Comparison of ENCODE assay signal across 8 cellular contexts in the genomic region with DNA sequence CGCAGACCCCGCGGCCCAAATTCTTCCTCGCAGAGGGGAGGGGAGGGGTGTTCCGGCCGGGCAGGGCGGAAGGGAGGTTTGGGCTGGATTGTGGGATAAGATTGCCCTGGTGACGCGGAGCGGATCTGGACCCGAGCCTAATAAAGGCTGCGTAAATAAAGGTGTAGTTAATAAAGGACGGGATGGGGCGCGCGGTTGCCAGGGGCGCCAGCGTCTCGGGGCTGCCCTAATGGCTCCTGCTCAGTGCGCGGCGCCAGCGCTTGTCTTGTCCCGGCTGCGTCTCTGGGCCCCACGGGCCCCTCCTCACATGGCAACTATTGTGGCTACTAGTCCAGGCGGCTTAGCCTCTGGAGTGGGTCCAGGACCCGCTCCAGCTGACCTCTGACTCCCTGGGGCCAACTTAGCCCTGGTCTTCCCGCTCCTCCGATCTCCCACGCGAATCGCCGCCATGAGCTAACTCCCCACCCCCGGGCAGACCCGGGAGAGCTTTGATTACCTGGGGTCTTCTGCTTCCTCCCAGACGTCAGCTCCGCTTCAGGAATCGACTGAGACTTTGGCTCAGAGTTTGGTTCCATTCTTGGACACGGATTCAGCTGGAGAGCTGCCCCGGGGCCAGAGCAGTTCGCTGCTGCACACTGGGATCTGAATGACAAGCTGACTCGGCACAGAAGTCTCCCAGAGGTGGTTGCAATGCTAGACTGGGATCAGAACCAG. TPM values are rescaled to one million over a fixed set of nuclear protein-coding genes. Genes with fewer than 3 reads are reported as not detected.
DNase-seq lines count a peak whose midpoint lies in the region; ATAC-seq and TF ChIP-seq lines count a peak whose summit lies in the region.

No MANE protein-coding gene starts in this region.

- no peak for TF ChIP-seq CTCF in body of pancreas (IDR thresholded peaks at IDR 0.05)

- H3K4me1 ChIP-seq in body of pancreas: peaks cover 8% of the 10 kb centered on the region
- no peaks in the 10 kb centered on the region for H3K4me1 ChIP-seq in aorta (ENCODE audit: control insufficient read depth in 1 of 2, insufficient read depth in 2 of 2, low read length in 2 of 2)

- intact Hi-C loops in body of pancreas (cut with DNase I): loop anchor here (10.0 kb wide), 1 partner anchor 169 kb away; no protein-coding TSS in a partner anchor
- intact Hi-C loops in aorta (cut with DNase I): loop anchor here (5.0 to 10.0 kb wide), 3 partner anchors 167 to 218 kb away; a partner anchor contains a TSS

- H3K9me3 ChIP-seq in body of pancreas (peaks cover 0 to under 1% (median 0%) of the 10 kb centered on the region in 3 donors), aorta (ENCODE audit: control insufficient read depth, low read length) (no peaks in the 10 kb centered on the region)

- H3K36me3 ChIP-seq in body of pancreas (replicated peaks in 1 of 2; ENCODE audit: insufficient read depth in 1 of 2, low read depth in 2 of 2) (no peaks in the 10 kb centered on the region), aorta (ENCODE audit: control insufficient read depth in 1 of 2, insufficient read depth in 2 of 2, low read length in 1 of 2) (no peaks in the 10 kb centered on the region)

- ATAC-seq in body of pancreas: peak; percentile 69
- peak; percentile 72 for ATAC-seq in aorta (ENCODE audit: low FRiP score)
- no peak for ATAC-seq in HG03108 (IDR thresholded peaks at IDR 0.05; ENCODE audit: unreplicated experiment)

- WGBS in body of pancreas, 2 donors: 0 to 7% methylated on average over 15 to 43 of the region's 43 CpGs
- WGBS in aorta, 2 donors: 5 to 7% methylated on average over 43 of the region's 43 CpGs

- DNase-seq in stimulated activated CD4-positive, alpha-beta T cell treated with anti-CD3 and anti-CD28 coated beads, Interleukin-15, amount 100 ng/mL, for 24 hours: peak; percentile 12
- DNase-seq in stimulated activated CD4-positive, alpha-beta T cell treated with anti-CD3 and anti-CD28 coated beads, Interleukin-1b, Interleukin-23, amount 100 ng/mL, for 48 hours: no peak
- DNase-seq in body of pancreas (peak; percentile 34 to 51 (median 43)), medulla oblongata (ENCODE audit: extremely low spot score) (peak; percentile 29), aorta (peak; percentile 48 to 79), amniotic stem cell (lab: John Stamatoyannopoulos, UW) (no peak), MV-4-11 (lab: John Stamatoyannopoulos, UW) (no peak)

- H3K27ac ChIP-seq in body of pancreas (peak overlapping the region in 1 of 4 donors; percentile 28), aorta (ENCODE audit: low read depth in 1 of 2, low read length in 2 of 2) (peak overlapping the region; percentile 6 to 15)

- TF ChIP-seq POLR2A in body of pancreas (IDR thresholded peaks at IDR 0.05): no peak

- no peaks in the 10 kb centered on the region for H3K27me3 ChIP-seq in body of pancreas
- no peaks in the 10 kb centered on the region for H3K27me3 ChIP-seq in aorta (ENCODE audit: control insufficient read depth in 1 of 2, insufficient read depth in 2 of 2, low read length in 1 of 2)

- H3K4me3 ChIP-seq in body of pancreas: peak overlapping the region; percentile 20 to 24
- H3K4me3 ChIP-seq in aorta (ENCODE audit: low read length in 2 of 2): peak overlapping the region; percentile 40 to 74

RNA-seq across cellular contexts. Expression of a gene that starts 36.5 kb away (rescaled TPM):
- total RNA-seq in body of pancreas (not detected), aorta (under 1 TPM in 1 of 2 donors, not detected in 1; 0.36 TPM)
- not detected for polyA plus RNA-seq in aorta

RNA-seq across cellular contexts. Expression of a gene that starts 39.8 kb away (rescaled TPM):
- total RNA-seq in body of pancreas: under 1 TPM; 0.52 to 0.66 TPM
- total RNA-seq in aorta: 1 to 10 TPM; 4.3 to 8.4 TPM
- 1 to 10 TPM in 1 of 2 donors, under 1 TPM in 1; 0.87 to 2.4 TPM for polyA plus RNA-seq in aorta

Comparison
In these comparisons a context has a peak if more than half of its experiments do, and no peak if none do; other contexts are left out.
1. DNase-seq: peak in stimulated activated CD4-positive, alpha-beta T cell treated with anti-CD3 and anti-CD28 coated beads, Interleukin-15, amount 100 ng/mL, for 24 hours (single experiment), body of pancreas (4 of 4), medulla oblongata (single experiment) and aorta (2 of 2); none in stimulated activated CD4-positive, alpha-beta T cell treated with anti-CD3 and anti-CD28 coated beads, Interleukin-1b, Interleukin-23, amount 100 ng/mL, for 48 hours (single experiment), amniotic stem cell (single experiment) and MV-4-11 (single experiment).